10 cellular contexts compared by ENCODE assay signal in the genomic region with DNA sequence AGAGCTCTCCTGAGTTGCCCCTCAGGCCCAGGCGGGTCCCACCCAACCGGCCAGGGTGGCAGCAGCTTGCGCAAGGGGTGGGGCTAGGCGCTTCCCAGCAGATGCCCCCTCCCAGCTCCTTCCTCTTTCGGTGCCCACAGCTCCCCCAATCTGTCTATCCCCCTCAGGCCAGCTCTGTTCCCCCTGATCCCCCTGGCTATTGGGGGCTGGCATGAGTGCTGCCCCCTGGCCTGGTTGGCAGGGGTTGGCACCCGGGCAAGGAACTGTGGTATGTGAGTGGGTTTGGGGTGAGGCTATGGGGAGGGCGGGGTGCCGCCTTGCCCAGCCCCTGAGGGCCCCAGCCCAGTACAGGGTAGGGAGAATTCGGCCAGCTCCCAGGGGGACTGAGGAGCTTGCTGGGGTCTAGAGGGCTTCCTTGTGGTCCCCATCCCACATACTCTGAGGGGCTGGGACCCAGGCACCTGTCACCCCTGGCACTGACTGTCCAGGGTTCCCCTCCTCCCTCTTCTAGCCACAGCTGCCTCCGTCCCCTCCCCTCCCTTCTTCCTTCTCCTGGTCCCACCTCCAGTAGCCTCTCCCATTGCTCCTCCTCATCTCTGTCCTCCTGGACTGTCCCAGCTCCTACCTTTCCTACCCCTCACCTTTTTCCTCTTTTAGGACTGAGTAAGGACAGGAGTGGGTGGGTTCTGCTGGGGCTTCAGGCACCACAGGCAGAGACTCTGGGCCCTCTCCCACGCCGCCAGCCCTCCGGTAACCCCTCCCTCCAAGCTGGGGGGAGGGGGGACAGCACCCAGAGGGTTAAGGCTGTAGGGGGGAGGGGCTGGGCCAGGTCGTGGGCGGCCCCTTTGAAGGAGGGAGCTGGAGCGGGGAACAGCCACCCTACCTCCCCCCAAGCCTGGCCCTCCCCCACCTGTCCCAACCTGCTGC. TPM values are rescaled to one million over a fixed set of nuclear protein-coding genes. Genes with fewer than 3 reads are reported as not detected.
DNase-seq lines count a peak whose midpoint lies in the region; ATAC-seq and TF ChIP-seq lines count a peak whose summit lies in the region.
"Had no signal": no experiment of that assay in that cellular context is flagged by ENCODE, and none has a peak within 500 bp of the region (broad histone marks: within the 10 kb centered on the region; RNA-seq: fewer than 3 reads in every experiment).

No MANE protein-coding gene starts in this region.

- peaks cover 76 to 82% of the 10 kb centered on the region in 2 donors for H3K4me1 ChIP-seq in adrenal gland (replicated peaks in 1 of 2)
- H3K4me1 ChIP-seq in mononuclear cell (ENCODE audit: insufficient read depth, low read length) = peaks cover 91% of the 10 kb centered on the region
- H3K4me1 ChIP-seq in thyroid gland = peaks cover 87 to 88% of the 10 kb centered on the region in 2 donors

- TF ChIP-seq CTCF in adrenal gland (IDR thresholded peaks at IDR 0.05) (no peak), thyroid gland (IDR thresholded peaks at IDR 0.05) (no peak)

- 39 to 65% (median 48%) methylated on average over 8 to 16 of the region's 16 CpGs for WGBS in adrenal gland, 4 donors
- 55 to 57% methylated on average over 7 to 13 of the region's 16 CpGs for WGBS in thyroid gland, 2 donors

- TF ChIP-seq POLR2A in adrenal gland (IDR thresholded peaks at IDR 0.05) (no peak), thyroid gland (IDR thresholded peaks at IDR 0.05) (no peak)

- peak overlapping the region; percentile 15 to 99 (median 70) for H3K27ac ChIP-seq in adrenal gland
- H3K27ac ChIP-seq in thyroid gland = peak overlapping the region; percentile 83 to 99 (median 95)

- peak overlapping the region in 1 of 4 donors; percentile 41 for H3K4me3 ChIP-seq in adrenal gland
- H3K4me3 ChIP-seq in mononuclear cell (ENCODE audit: low read length) = peak overlapping the region; percentile 53
- H3K4me3 ChIP-seq in thyroid gland (replicated peaks in 1 of 3) = peak overlapping the region in 1 of 3 donors; percentile 14

- H3K27me3 ChIP-seq in adrenal gland (no peaks in the 10 kb centered on the region), mononuclear cell (ENCODE audit: insufficient read depth, low read length) (no peaks in the 10 kb centered on the region), thyroid gland (no peaks in the 10 kb centered on the region)

- no peak for ATAC-seq in HG02759 (IDR thresholded peaks at IDR 0.05; ENCODE audit: unreplicated experiment)

- DNase-seq in SKM-1 treated with dmso at 0.1 percent for 144 hours (lab: John Stamatoyannopoulos, UW; ENCODE audit: unreplicated experiment) (peak; percentile 21), SKM-1 (lab: John Stamatoyannopoulos, UW; ENCODE audit: unreplicated experiment) (no peak), adrenal gland (peak in 2 of 7 donors; percentile 28 to 54), thyroid gland (peak in 1 of 2 donors; percentile 46), DMS 273 treated with DMSO at 0.1 percent for 48 hours (lab: John Stamatoyannopoulos, UW) (no peak), mesenteric fat pad (ENCODE audit: low spot score) (no peak)
- DNase-seq: NCI-H2171 had no signal

- H3K9me3 ChIP-seq in adrenal gland (replicated peaks in 1 of 3) (no peaks in the 10 kb centered on the region), mononuclear cell (ENCODE audit: low read depth, low read length) (no peaks in the 10 kb centered on the region), thyroid gland (no peaks in the 10 kb centered on the region)

- intact Hi-C loops in adrenal gland (cut with DNase I) (no loop called here), thyroid gland (cut with DNase I) (no loop called here)

- H3K36me3 ChIP-seq in adrenal gland (replicated peaks in 1 of 2) (no peaks in the 10 kb centered on the region), thyroid gland (no peaks in the 10 kb centered on the region)

RNA-seq across cellular contexts. Expression of a gene that starts 5.7 kb away (rescaled TPM):
- 100 to 1,000 TPM in 1 of 8 donors, 10 to 100 TPM in 7; 60.1 to 126 (median 83.5) TPM for total RNA-seq in adrenal gland
- polyA plus RNA-seq in adrenal gland = 10 to 100 TPM; 22.4 to 97.3 (median 27.9) TPM
- 39.6 TPM for total RNA-seq in mononuclear cell
- 10 to 100 TPM; 35.7 to 89.8 (median 47.3) TPM for total RNA-seq in thyroid gland
- total RNA-seq in mesenteric fat pad = 80.4 TPM

RNA-seq across cellular contexts. Expression of a gene that starts 14.9 kb away (rescaled TPM):
- total RNA-seq in adrenal gland (not detected), mononuclear cell (0.63 TPM), thyroid gland (not detected), mesenteric fat pad (not detected)
- not detected for polyA plus RNA-seq in adrenal gland

RNA-seq across cellular contexts. Expression of a gene that starts 25.1 kb away (rescaled TPM):
- total RNA-seq in adrenal gland (10 to 100 TPM; 21.6 to 43.0 (median 28.6) TPM), mononuclear cell (11.3 TPM), thyroid gland (10 to 100 TPM; 24.1 to 39.3 (median 31.1) TPM), mesenteric fat pad (43.7 TPM)
- polyA plus RNA-seq in adrenal gland = 10 to 100 TPM; 30.7 to 65.5 (median 41.1) TPM

RNA-seq across cellular contexts. Expression of a gene that starts 25.3 kb away (rescaled TPM):
- total RNA-seq in adrenal gland (1 to 10 TPM in 3 of 8 donors, under 1 TPM in 3, not detected in 2; 0.14 to 2.4 (median 1.1) TPM), mononuclear cell (0.10 TPM), thyroid gland (1 to 10 TPM in 1 of 4 donors, under 1 TPM in 2, not detected in 1; 0.33 to 4.2 (median 0.50) TPM), mesenteric fat pad (0.87 TPM)
- polyA plus RNA-seq in adrenal gland = 10 to 100 TPM in 1 of 3 donors, 1 to 10 TPM in 1, under 1 TPM in 1; 0.24 to 15.2 (median 8.5) TPM

RNA-seq across cellular contexts. Expression of a gene that starts 25.3 kb away (rescaled TPM):
- total RNA-seq in adrenal gland = not detected
- not detected for polyA plus RNA-seq in adrenal gland
- 0.21 TPM for total RNA-seq in mononuclear cell
- under 1 TPM in 1 of 4 donors, not detected in 3; 0.24 TPM for total RNA-seq in thyroid gland
- total RNA-seq in mesenteric fat pad = not detected
- total RNA-seq: lung microvascular endothelial cell had no signal
